24 cellular contexts compared by ENCODE assay signal in genomic region chr7:4196121-4196819, GRCh38.
A peak's percentile ranks its signal among the peaks of the same experiment; 100 is the strongest.
DNase-seq lines count a peak whose midpoint lies in the region; ATAC-seq, FAIRE-seq and TF ChIP-seq lines count a peak whose summit lies in the region.
"Had no signal": no experiment of that assay in that cellular context is flagged by ENCODE, and none has a peak within 500 bp of the region (broad histone marks: within the 10 kb centered on the region; RNA-seq: fewer than 3 reads in every experiment).

No MANE protein-coding gene starts in this region.

- H3K27ac Mint-ChIP-seq in WTC11: peak overlapping the region; percentile 63; the same call in 1 of the 2 replicates
- peak overlapping the region; percentile 71 for H3K27ac Mint-ChIP-seq in nephron progenitor cell
- H3K27ac Mint-ChIP-seq: CD4-positive, alpha-beta memory T cell had no signal

- TF ChIP-seq CTCF in HEK293 (tag by site-specific recombination; IDR thresholded peaks at IDR 0.05) (no peak), WTC11 (IDR thresholded peaks at IDR 0.05) (no peak), nephron progenitor cell (IDR thresholded peaks at IDR 0.05) (no peak)

- no peaks in the 10 kb centered on the region for H3K27me3 ChIP-seq in Karpas-422 (ENCODE audit: low read length)
- H3K27me3 ChIP-seq: SJSA1 had no signal

- H3K27me3 Mint-ChIP-seq in WTC11 (ENCODE audit: low read depth) (no peaks in the 10 kb centered on the region), nephron progenitor cell (ENCODE audit: low read depth, poor library complexity) (peaks cover 2% of the 10 kb centered on the region)
- H3K27me3 Mint-ChIP-seq: CD4-positive, alpha-beta memory T cell had no signal

- DNase-seq in WTC11 (ENCODE audit: low spot score): no peak
- DNase-seq in nephron progenitor cell: no peak
- DNase-seq in urothelium cell line (ENCODE audit: low spot score): no peak
- DNase-seq in Karpas-422: no peak
- no peak for DNase-seq in SK-N-DZ (ENCODE audit: low spot score)
- DNase-seq in central memory CD4-positive, alpha-beta T cell: no peak
- DNase-seq: C1 segment of cervical spinal cord; CD4-positive, alpha-beta memory T cell; DMS 273 treated with DMSO at 0.1 percent for 48 hours; DMS79; EL; GDM1; IMR-90; KG1; MM.1S; NCI-H2029; NCI-H446; NCI-H524 treated with DMSO at 0.1 percent for 48 hours; NCI-H774 had no signal

- no peaks in the 10 kb centered on the region for H3K36me3 ChIP-seq in HEK293 (ENCODE audit: control insufficient read depth in 2 of 2, insufficient read depth in 1 of 2, low read length in 2 of 2)
- no peaks in the 10 kb centered on the region for H3K36me3 ChIP-seq in Karpas-422 (ENCODE audit: insufficient read depth, low read length)
- H3K36me3 ChIP-seq: SJSA1 had no signal

- FAIRE-seq in urothelium cell line (lab: Jason Lieb, UNC): peak; percentile 81
- FAIRE-seq: GM12878, H54, RCC 7860 had no signal

- H3K4me1 ChIP-seq in HEK293 (ENCODE audit: control insufficient read depth, insufficient read depth, low read length) (no peaks in the 10 kb centered on the region), Karpas-422 (ENCODE audit: low read length) (no peaks in the 10 kb centered on the region)
- H3K4me1 ChIP-seq: SJSA1 had no signal

- H3K79me2 ChIP-seq in Karpas-422 (ENCODE audit: low read length): no peaks in the 10 kb centered on the region

- no peaks in the 10 kb centered on the region for H3K9me2 ChIP-seq in Karpas-422 (replicated peaks; ENCODE audit: insufficient read depth, low read length)

- no peak overlapping the region for H3K9ac ChIP-seq in Karpas-422 (ENCODE audit: low read length)

- H3K4me2 ChIP-seq in Karpas-422 (ENCODE audit: low read depth, low read length, poor library complexity, severe bottlenecking): no peak overlapping the region

- CTCF ChIA-PET in HEK293 (lab: Yijun Ruan, JAX): interaction anchor here (0.7 kb wide), 1 partner anchor 8 kb away, joined by 3 read pairs; no protein-coding TSS in a partner anchor
- CTCF ChIA-PET in WTC11 (lab: Charles Lee): interaction anchor here (1.0 to 2.0 kb wide), 2 partner anchors 30 to 201 kb away, joined by 3 to 6 read pairs; no protein-coding TSS in a partner anchor

- H3K27ac ChIP-seq in HEK293 (ENCODE audit: extremely low read depth, low read depth, low read length): no peak overlapping the region
- no peak overlapping the region for H3K27ac ChIP-seq in Karpas-422 (ENCODE audit: low read length)
- H3K27ac ChIP-seq: SJSA1 had no signal

- H3K9me3 Mint-ChIP-seq in WTC11 (peaks cover 7% of the 10 kb centered on the region), nephron progenitor cell (no peaks in the 10 kb centered on the region)
- H3K9me3 Mint-ChIP-seq: CD4-positive, alpha-beta memory T cell had no signal

- H3K36me3 Mint-ChIP-seq in WTC11 (no peaks in the 10 kb centered on the region), nephron progenitor cell (ENCODE audit: low read depth) (no peaks in the 10 kb centered on the region)
- H3K36me3 Mint-ChIP-seq: CD4-positive, alpha-beta memory T cell had no signal

- H3K9me3 ChIP-seq in HEK293 (ENCODE audit: control insufficient read depth, insufficient read depth, low read depth, low read length) (no peaks in the 10 kb centered on the region), Karpas-422 (ENCODE audit: low read length) (no peaks in the 10 kb centered on the region)
- H3K9me3 ChIP-seq: SJSA1 had no signal

- ATAC-seq in WTC11: no peak
- ATAC-seq: GM12878 had no signal

- H4K20me1 ChIP-seq in Karpas-422 (ENCODE audit: insufficient read depth, low read depth, low read length): no peaks in the 10 kb centered on the region

- no peak overlapping the region for H2AFZ ChIP-seq in Karpas-422 (ENCODE audit: low read length)

- H3K4me3 Mint-ChIP-seq in WTC11: no peak overlapping the region
- H3K4me3 Mint-ChIP-seq in nephron progenitor cell: no peak overlapping the region
- H3K4me3 Mint-ChIP-seq: CD4-positive, alpha-beta memory T cell had no signal

- peaks cover 3% of the 10 kb centered on the region for H3K4me1 Mint-ChIP-seq in WTC11
- H3K4me1 Mint-ChIP-seq in nephron progenitor cell: peaks cover 36% of the 10 kb centered on the region
- H3K4me1 Mint-ChIP-seq: CD4-positive, alpha-beta memory T cell had no signal

- POLR2A ChIA-PET in HEK293 (lab: Yijun Ruan, JAX): no interaction called here
- POLR2A ChIA-PET in WTC11 (lab: Charles Lee): interaction anchor here (0.6 kb wide), 1 partner anchor 30 kb away, joined by 3 read pairs; no protein-coding TSS in a partner anchor

- H3K4me3 ChIP-seq in HEK293 (ENCODE audit: low read depth, low read length) (no peak overlapping the region), Karpas-422 (ENCODE audit: low read length) (no peak overlapping the region)
- H3K4me3 ChIP-seq: GM12878, SJSA1 had no signal

TF ChIP-seq in HEK293, 187 proteins besides CTCF, POLR2A, EP300 and RAD21:
- no peak for TF ChIP-seq ZNF837 (tag by site-specific recombination; IDR thresholded peaks at IDR 0.05)
- TF ChIP-seq SCRT2 (tag by site-specific recombination; IDR thresholded peaks at IDR 0.05): peak; percentile 40; the same call in 1 of the 2 replicates

TF ChIP-seq in WTC11, 78 proteins besides CTCF, POLR2A, EP300 and RAD21:
- TF ChIP-seq MLX (CRISPR knock-in tag; IDR thresholded peaks at IDR 0.05) (no peak), FOXP4 (CRISPR knock-in tag; IDR thresholded peaks at IDR 0.05) (no peak), CBFB (CRISPR knock-in tag; IDR thresholded peaks at IDR 0.05; ENCODE audit: low read depth) (no peak), USF1 (CRISPR knock-in tag; IDR thresholded peaks at IDR 0.05) (no peak), SP1 (CRISPR knock-in tag; conservative IDR thresholded peaks at IDR 0.05) (no peak), TP53 (CRISPR knock-in tag; IDR thresholded peaks at IDR 0.05) (no peak), GRHL2 (CRISPR knock-in tag; IDR thresholded peaks at IDR 0.05; ENCODE audit: insufficient replicate concordance, severe bottlenecking) (no peak), CDX4 (CRISPR knock-in tag; IDR thresholded peaks at IDR 0.05; ENCODE audit: borderline replicate concordance) (no peak), ZNF512 (CRISPR knock-in tag; IDR thresholded peaks at IDR 0.05; ENCODE audit: borderline replicate concordance) (no peak), SMAD3 (CRISPR knock-in tag; IDR thresholded peaks at IDR 0.05; ENCODE audit: borderline replicate concordance) (no peak), PREB (CRISPR knock-in tag; IDR thresholded peaks at IDR 0.05; ENCODE audit: borderline replicate concordance) (no peak)
